ENCODE assay signal across 8 cellular contexts in genomic region chr6:170522565-170523183, GRCh38. TPM values are rescaled to one million over a fixed set of nuclear protein-coding genes. Genes with fewer than 3 reads are reported as not detected.
DNase-seq lines count a peak whose midpoint lies in the region; ATAC-seq and TF ChIP-seq lines count a peak whose summit lies in the region.

No MANE protein-coding gene starts in this region.

- H3K9me3 ChIP-seq in right atrium auricular region: peaks cover 0 to 5% of the 10 kb centered on the region in 2 donors

- H3K36me3 ChIP-seq in right atrium auricular region: no peaks in the 10 kb centered on the region

- intact Hi-C loops in activated T-helper 1 cell treated with anti-CD3 and anti-CD28 coated beads, Interleukin-12 subunit alpha, Interleukin-12 subunit beta, Interleukin-2, Interleukin-4 antibody, amounts not matched to agents 30 ng/mL and 10 ng/mL and 1 ng/mL, durations not matched to agents 14 hours and 24 hours and 36 hours (cut with micrococcal nuclease): no loop called here

- peak overlapping the region; percentile 77 to 87 for H3K27ac ChIP-seq in right atrium auricular region

- in situ Hi-C loops in SK-MEL-5 (cut with HindIII; ENCODE audit: low pct_unique_long_range_greater_than_20kb, low sequenced_read_pairs): no loop called here

- H3K4me1 Mint-ChIP-seq in activated T-helper 1 cell treated with anti-CD3 and anti-CD28 coated beads, Interleukin-12 subunit alpha, Interleukin-12 subunit beta, Interleukin-2, Interleukin-4 antibody, amounts not matched to agents 30 ng/mL and 10 ng/mL and 1 ng/mL, durations not matched to agents 14 hours and 24 hours and 36 hours (ENCODE audit: low read depth): peaks cover 5% of the 10 kb centered on the region

- H3K4me3 ChIP-seq in right atrium auricular region: no peak overlapping the region

- peaks cover 59% of the 10 kb centered on the region for H3K27me3 Mint-ChIP-seq in activated T-helper 1 cell treated with anti-CD3 and anti-CD28 coated beads, Interleukin-12 subunit alpha, Interleukin-12 subunit beta, Interleukin-2, Interleukin-4 antibody, amounts not matched to agents 30 ng/mL and 10 ng/mL and 1 ng/mL, durations not matched to agents 14 hours and 24 hours and 36 hours (ENCODE audit: insufficient read depth)

- H3K4me3 Mint-ChIP-seq in activated T-helper 1 cell treated with anti-CD3 and anti-CD28 coated beads, Interleukin-12 subunit alpha, Interleukin-12 subunit beta, Interleukin-2, Interleukin-4 antibody, amounts not matched to agents 30 ng/mL and 10 ng/mL and 1 ng/mL, durations not matched to agents 14 hours and 24 hours and 36 hours: no peak overlapping the region

- TF ChIP-seq CTCF in AG09319 (IDR thresholded peaks at IDR 0.05; ENCODE audit: low read depth, low read length): peak; percentile 19
- TF ChIP-seq CTCF in GM20000 (IDR thresholded peaks at IDR 0.05; ENCODE audit: extremely low read depth, missing control alignments): peak; percentile 8
- TF ChIP-seq CTCF in right atrium auricular region (IDR thresholded peaks at IDR 0.05): peak in 1 of 2 donors; percentile 34

- no peaks in the 10 kb centered on the region for H3K27me3 ChIP-seq in right atrium auricular region

- no peak for ATAC-seq in HG03159 (IDR thresholded peaks at IDR 0.05; ENCODE audit: unreplicated experiment)

- H3K4me1 ChIP-seq in right atrium auricular region: peaks cover 0 to 35% of the 10 kb centered on the region in 2 donors

- no peak overlapping the region for H3K27ac Mint-ChIP-seq in activated T-helper 1 cell treated with anti-CD3 and anti-CD28 coated beads, Interleukin-12 subunit alpha, Interleukin-12 subunit beta, Interleukin-2, Interleukin-4 antibody, amounts not matched to agents 30 ng/mL and 10 ng/mL and 1 ng/mL, durations not matched to agents 14 hours and 24 hours and 36 hours

- no peaks in the 10 kb centered on the region for H3K36me3 Mint-ChIP-seq in activated T-helper 1 cell treated with anti-CD3 and anti-CD28 coated beads, Interleukin-12 subunit alpha, Interleukin-12 subunit beta, Interleukin-2, Interleukin-4 antibody, amounts not matched to agents 30 ng/mL and 10 ng/mL and 1 ng/mL, durations not matched to agents 14 hours and 24 hours and 36 hours (ENCODE audit: low read depth)

- DNase-seq in AG09319 (ENCODE audit: extremely low read depth, low read depth): no peak
- DNase-seq in GM20000 (ENCODE audit: low spot score): no peak
- peak; percentile 33 for DNase-seq in SK-MEL-5 (ENCODE audit: low read depth, low spot score)
- DNase-seq in right atrium auricular region (ENCODE audit: low spot score): no peak
- DNase-seq in activated T-helper 1 cell treated with anti-CD3 and anti-CD28 coated beads, Interleukin-12 subunit alpha, Interleukin-12 subunit beta, Interleukin-2, Interleukin-4 antibody, amounts not matched to agents 30 ng/mL and 10 ng/mL and 1 ng/mL, durations not matched to agents 14 hours and 24 hours and 36 hours (ENCODE audit: low spot score): no peak
- DNase-seq in hippocampal formation (lab: John Stamatoyannopoulos, UW): no peak
- DNase-seq in SIG-M5 (lab: John Stamatoyannopoulos, UW): no peak

- no peaks in the 10 kb centered on the region for H3K9me3 Mint-ChIP-seq in activated T-helper 1 cell treated with anti-CD3 and anti-CD28 coated beads, Interleukin-12 subunit alpha, Interleukin-12 subunit beta, Interleukin-2, Interleukin-4 antibody, amounts not matched to agents 30 ng/mL and 10 ng/mL and 1 ng/mL, durations not matched to agents 14 hours and 24 hours and 36 hours

RNA-seq across cellular contexts. Expression of gene PSMB1, which starts 30.4 kb away (rescaled TPM):
- total RNA-seq in SK-MEL-5 (2014; rRNA removed; shearing (Covaris generic)): 341 and 368 TPM in 2 replicates
- 254 and 274 TPM in 2 replicates for polyA plus RNA-seq in SK-MEL-5 (2015; cell fraction: cytosol; rRNA removed)
- polyA plus RNA-seq in SK-MEL-5 (2015; cell fraction: nucleus; rRNA removed): 210 and 229 TPM in 2 replicates
- total RNA-seq in right atrium auricular region: 100 to 1,000 TPM; 188 to 245 TPM
- 264 and 265 TPM in 2 replicates for total RNA-seq in activated T-helper 1 cell treated with anti-CD3 and anti-CD28 coated beads, Interleukin-12 subunit alpha, Interleukin-12 subunit beta, Interleukin-2, Interleukin-4 antibody, amounts not matched to agents 30 ng/mL and 10 ng/mL and 1 ng/mL, durations not matched to agents 14 hours and 24 hours and 36 hours

RNA-seq across cellular contexts. Expression of gene TBP, which starts 31.5 kb away (rescaled TPM):
- 17.4 and 17.9 TPM in 2 replicates for total RNA-seq in SK-MEL-5 (2014; rRNA removed; shearing (Covaris generic))
- polyA plus RNA-seq in SK-MEL-5 (2015; cell fraction: cytosol; rRNA removed): 22.7 and 26.8 TPM in 2 replicates
- 33.8 and 34.6 TPM in 2 replicates for polyA plus RNA-seq in SK-MEL-5 (2015; cell fraction: nucleus; rRNA removed)
- 10 to 100 TPM; 10.1 to 13.3 TPM for total RNA-seq in right atrium auricular region
- total RNA-seq in activated T-helper 1 cell treated with anti-CD3 and anti-CD28 coated beads, Interleukin-12 subunit alpha, Interleukin-12 subunit beta, Interleukin-2, Interleukin-4 antibody, amounts not matched to agents 30 ng/mL and 10 ng/mL and 1 ng/mL, durations not matched to agents 14 hours and 24 hours and 36 hours: 27.8 and 29.6 TPM in 2 replicates
